7 cellular contexts compared by ENCODE assay signal in the genomic region with DNA sequence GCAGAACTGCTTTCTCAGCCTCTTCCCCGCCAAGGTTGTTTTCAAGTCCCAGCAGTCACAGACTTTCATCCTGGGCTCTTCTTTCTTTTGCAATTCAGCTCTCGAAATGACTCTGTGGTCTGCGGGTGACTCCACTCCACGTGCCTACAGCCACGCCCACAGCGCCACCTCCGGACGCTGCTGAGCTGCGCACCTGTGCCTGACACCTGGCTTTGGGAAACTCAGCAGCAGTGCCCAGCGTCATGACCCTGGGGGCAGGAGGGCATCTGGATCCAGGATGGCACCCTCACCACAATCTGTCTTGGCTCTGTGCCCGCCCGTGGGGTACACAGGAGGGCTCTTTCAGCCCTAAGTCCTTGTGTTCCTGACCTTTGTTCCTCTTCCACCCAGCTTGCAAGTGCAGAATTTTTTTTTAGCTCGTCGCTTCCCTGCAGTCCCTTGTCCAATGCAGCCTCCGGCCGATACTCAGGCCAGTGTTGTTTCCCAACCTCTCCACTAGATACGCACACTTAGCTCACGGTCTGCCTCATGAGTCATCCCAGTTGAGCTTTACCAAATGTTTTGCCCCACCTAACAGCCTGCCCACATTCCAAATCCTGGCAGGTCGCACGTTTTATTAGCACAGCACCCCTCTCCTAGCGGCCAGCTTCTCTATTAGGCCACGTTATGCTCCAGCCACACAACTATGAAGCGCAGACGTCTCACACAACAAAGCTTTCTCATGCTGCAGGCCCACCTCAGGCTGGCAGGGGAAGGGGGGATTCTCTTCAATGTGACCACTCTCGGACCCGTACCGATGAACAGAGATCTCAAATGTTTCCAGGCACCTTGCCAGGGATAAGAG. TPM values are rescaled to one million over a fixed set of nuclear protein-coding genes. Genes with fewer than 3 reads are reported as not detected.
DNase-seq lines count a peak whose midpoint lies in the region; ATAC-seq, FAIRE-seq and TF ChIP-seq lines count a peak whose summit lies in the region.

No MANE protein-coding gene starts in this region.

- no peaks in the 10 kb centered on the region for H3K9me3 ChIP-seq in esophagus (ENCODE audit: control insufficient read depth in 2 of 2, insufficient read depth in 1 of 2, low read depth in 1 of 2, low read length in 1 of 2)
- H3K9me3 ChIP-seq in prostate gland: no peaks in the 10 kb centered on the region

- 40 to 47% methylated on average over 27 of the region's 27 CpGs for WGBS in esophagus, 2 donors
- 50% methylated on average over 27 of the region's 27 CpGs for WGBS in prostate gland

- H3K36me3 ChIP-seq in esophagus (ENCODE audit: control insufficient read depth in 2 of 2, insufficient read depth in 2 of 2, low read length in 1 of 2) (peaks cover 4 to 30% of the 10 kb centered on the region in 2 donors), prostate gland (peaks cover 11 to 20% of the 10 kb centered on the region in 2 donors)

- H3K4me3 ChIP-seq in esophagus (ENCODE audit: low read depth in 1 of 2, low read length in 2 of 2) (no peak overlapping the region), prostate gland (no peak overlapping the region)

- FAIRE-seq in GM19239 (lab: Jason Lieb, UNC): peak; percentile 71

- H3K4me1 ChIP-seq in esophagus (ENCODE audit: control insufficient read depth in 2 of 2, insufficient read depth in 2 of 2, low read length in 1 of 2) (peaks cover 4 to 38% of the 10 kb centered on the region in 2 donors), prostate gland (replicated peaks) (peaks cover 6% of the 10 kb centered on the region)

- H3K27ac ChIP-seq in esophagus (ENCODE audit: low read depth in 2 of 2, low read length in 1 of 2): peak overlapping the region; percentile 92 to 96
- H3K27ac ChIP-seq in prostate gland: peak overlapping the region; percentile 25 to 47

- no peak for DNase-seq in GM19239 (ENCODE audit: insufficient read length, low spot score)
- DNase-seq in NCI-H2171 treated with DMSO at 0.1 percent for 48 hours (lab: John Stamatoyannopoulos, UW): peak; percentile 34
- peak; percentile 79 for DNase-seq in activated CD8-positive, alpha-beta memory T cell treated with anti-CD3 and anti-CD28 coated beads for 24 hours
- DNase-seq in prostate gland (ENCODE audit: low spot score): no peak
- no peak for DNase-seq in dedifferentiated amniotic fluid mesenchymal stem cell (ENCODE audit: extremely low spot score)

- TF ChIP-seq POLR2A in prostate gland (IDR thresholded peaks at IDR 0.05): no peak

- intact Hi-C loops in prostate gland (cut with DNase I): no loop called here

- H3K27me3 ChIP-seq in esophagus (ENCODE audit: control insufficient read depth in 1 of 2, insufficient read depth in 2 of 2, low read length in 2 of 2) (no peaks in the 10 kb centered on the region), prostate gland (replicated peaks; ENCODE audit: insufficient read depth) (no peaks in the 10 kb centered on the region)

- ATAC-seq in HG02763 (IDR thresholded peaks at IDR 0.05; ENCODE audit: unreplicated experiment): no peak

- peak in 2 of 4 experiments; percentile 2 to 6 for TF ChIP-seq CTCF in prostate gland (IDR thresholded peaks at IDR 0.05)

RNA-seq across cellular contexts. Expression of a gene that starts 6.5 kb away (rescaled TPM):
- polyA plus RNA-seq in esophagus: 10 to 100 TPM; 17.5 to 28.4 TPM
- 10 to 100 TPM; 25.5 to 68.4 TPM for total RNA-seq in prostate gland

RNA-seq across cellular contexts. Expression of a gene that starts 11.7 kb away (rescaled TPM):
- polyA plus RNA-seq in esophagus: 100 to 1,000 TPM in 1 of 2 donors, 10 to 100 TPM in 1; 65.9 to 160 TPM
- 10 to 100 TPM; 36.9 to 94.7 TPM for total RNA-seq in prostate gland

RNA-seq across cellular contexts. Expression of a gene that starts 19.8 kb away (rescaled TPM):
- polyA plus RNA-seq in esophagus: 1 to 10 TPM; 3.5 to 3.8 TPM
- 10 to 100 TPM; 18.4 to 18.6 TPM for total RNA-seq in prostate gland

RNA-seq across cellular contexts. Expression of a gene that starts 22.2 kb away (rescaled TPM):
- 10 to 100 TPM in 1 of 2 donors, 1 to 10 TPM in 1; 4.8 to 16.2 TPM for polyA plus RNA-seq in esophagus
- 10 to 100 TPM; 22.7 to 31.4 TPM for total RNA-seq in prostate gland

RNA-seq across cellular contexts. Expression of a gene that starts 45.3 kb away (rescaled TPM):
- polyA plus RNA-seq in esophagus: 1 to 10 TPM; 2.1 to 3.1 TPM
- total RNA-seq in prostate gland: 1 to 10 TPM; 3.3 to 4.6 TPM

Comparison
In these comparisons a context has a peak if more than half of its experiments do, and no peak if none do; other contexts are left out.
1. DNase-seq: peak in NCI-H2171 treated with DMSO at 0.1 percent for 48 hours (single experiment) and activated CD8-positive, alpha-beta memory T cell treated with anti-CD3 and anti-CD28 coated beads for 24 hours (single experiment); none in GM19239 (single experiment), prostate gland (single experiment) and dedifferentiated amniotic fluid mesenchymal stem cell (single experiment).